Comparison of ENCODE assay signal across 8 cellular contexts in the genomic region with DNA sequence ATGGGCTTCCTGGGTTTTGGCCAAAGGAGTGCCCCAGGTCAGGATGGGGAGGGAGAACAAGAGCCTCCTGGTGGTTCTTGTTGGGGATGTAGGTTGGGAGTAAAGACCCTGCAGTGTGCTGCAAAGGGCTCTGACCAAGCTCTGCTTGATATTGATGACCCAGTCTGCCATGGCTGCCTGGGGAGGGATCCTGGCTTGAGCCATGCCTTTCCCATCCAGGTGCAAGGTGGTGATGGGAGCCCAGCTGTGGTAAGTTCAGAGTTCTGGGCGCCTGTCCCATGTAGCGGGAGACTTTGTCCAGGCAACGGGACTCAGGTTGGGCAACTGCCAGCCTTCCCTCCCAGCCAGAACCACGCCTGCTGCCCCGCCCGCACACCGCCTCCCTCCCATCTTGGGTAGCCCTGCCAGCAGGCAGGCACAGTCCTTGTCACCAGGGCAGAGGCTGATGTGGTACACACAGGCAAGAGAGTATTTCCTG. TPM values are rescaled to one million over a fixed set of nuclear protein-coding genes. Genes with fewer than 3 reads are reported as not detected.
DNase-seq lines count a peak whose midpoint lies in the region; ATAC-seq lines count a peak whose summit lies in the region.

No MANE protein-coding gene starts in this region.

- POLR2A ChIA-PET in naive thymus-derived CD8-positive, alpha-beta T cell (lab: Charles Lee) = interaction anchor here (0.7 to 5.6 kb wide), 8 partner anchors 9 to 103 kb away, joined by 3 to 82 read pairs (median 4); a partner anchor contains a TSS

- peak overlapping the region; percentile 91 for H3K4me3 Mint-ChIP-seq in T-helper 1 cell treated with Interleukin-12 subunit alpha and Interleukin-12 subunit beta and Interleukin-4 antibody, amounts not matched to agents 30 μg/mL and 1 μg/mL, for 36 hours
- H3K4me3 Mint-ChIP-seq in naive thymus-derived CD8-positive, alpha-beta T cell = peak overlapping the region; percentile 94 to 99 (median 98)

- peak overlapping the region; percentile 86 to 96 for H3K27ac ChIP-seq in esophagus (ENCODE audit: low read depth in 2 of 2, low read length in 1 of 2)

- peaks cover 0 to 4% of the 10 kb centered on the region in 2 donors for H3K36me3 ChIP-seq in esophagus (ENCODE audit: control insufficient read depth in 2 of 2, insufficient read depth in 2 of 2, low read length in 1 of 2)

- H3K4me1 ChIP-seq in esophagus (ENCODE audit: control insufficient read depth in 2 of 2, insufficient read depth in 2 of 2, low read length in 1 of 2) = peaks cover 20 to 43% of the 10 kb centered on the region in 2 donors

- H3K9me3 Mint-ChIP-seq in T-helper 1 cell treated with Interleukin-12 subunit alpha and Interleukin-12 subunit beta and Interleukin-4 antibody, amounts not matched to agents 30 μg/mL and 1 μg/mL, for 36 hours = no peaks in the 10 kb centered on the region
- H3K9me3 Mint-ChIP-seq in naive thymus-derived CD8-positive, alpha-beta T cell = no peaks in the 10 kb centered on the region

- H3K4me3 ChIP-seq in esophagus (ENCODE audit: low read depth in 1 of 2, low read length in 2 of 2) = peak overlapping the region; percentile 75 to 77

- H3K27me3 ChIP-seq in esophagus (ENCODE audit: control insufficient read depth in 1 of 2, insufficient read depth in 2 of 2, low read length in 2 of 2) = no peaks in the 10 kb centered on the region

- peak overlapping the region; percentile 82 for H3K27ac Mint-ChIP-seq in T-helper 1 cell treated with Interleukin-12 subunit alpha and Interleukin-12 subunit beta and Interleukin-4 antibody, amounts not matched to agents 30 μg/mL and 1 μg/mL, for 36 hours
- peak overlapping the region; percentile 93 to 98 (median 96) for H3K27ac Mint-ChIP-seq in naive thymus-derived CD8-positive, alpha-beta T cell

- peaks cover 45% of the 10 kb centered on the region for H3K4me1 Mint-ChIP-seq in T-helper 1 cell treated with Interleukin-12 subunit alpha and Interleukin-12 subunit beta and Interleukin-4 antibody, amounts not matched to agents 30 μg/mL and 1 μg/mL, for 36 hours (ENCODE audit: low read depth)
- peaks cover 27 to 69% (median 65%) of the 10 kb centered on the region in 4 donors for H3K4me1 Mint-ChIP-seq in naive thymus-derived CD8-positive, alpha-beta T cell

- DNase-seq in H4 (ENCODE audit: low spot score) = peak; percentile 74
- no peak for DNase-seq in naive thymus-derived CD8-positive, alpha-beta T cell
- no peak for DNase-seq in NCI-H2029 (lab: John Stamatoyannopoulos, UW)
- DNase-seq in NCI-H1436 treated with DMSO at 0.1 percent for 48 hours (lab: John Stamatoyannopoulos, UW) = no peak
- DNase-seq in NCI-H1436 (lab: John Stamatoyannopoulos, UW) = no peak

- 6 to 16% methylated on average over 7 of the region's 7 CpGs for WGBS in esophagus, 2 donors

- no peaks in the 10 kb centered on the region for H3K9me3 ChIP-seq in esophagus (ENCODE audit: control insufficient read depth in 2 of 2, insufficient read depth in 1 of 2, low read depth in 1 of 2, low read length in 1 of 2)

- no peak for ATAC-seq in naive thymus-derived CD8-positive, alpha-beta T cell
- ATAC-seq in GM21447 (IDR thresholded peaks at IDR 0.05; ENCODE audit: unreplicated experiment) = no peak

- H3K36me3 Mint-ChIP-seq in T-helper 1 cell treated with Interleukin-12 subunit alpha and Interleukin-12 subunit beta and Interleukin-4 antibody, amounts not matched to agents 30 μg/mL and 1 μg/mL, for 36 hours (ENCODE audit: low read depth) = peaks cover 25% of the 10 kb centered on the region
- peaks cover 0 to 14% (median 2%) of the 10 kb centered on the region in 3 donors for H3K36me3 Mint-ChIP-seq in naive thymus-derived CD8-positive, alpha-beta T cell

- H3K27me3 Mint-ChIP-seq in T-helper 1 cell treated with Interleukin-12 subunit alpha and Interleukin-12 subunit beta and Interleukin-4 antibody, amounts not matched to agents 30 μg/mL and 1 μg/mL, for 36 hours (ENCODE audit: low read depth) = no peaks in the 10 kb centered on the region
- H3K27me3 Mint-ChIP-seq in naive thymus-derived CD8-positive, alpha-beta T cell = no peaks in the 10 kb centered on the region

RNA-seq across cellular contexts. Expression of a gene that starts 2.6 kb away (rescaled TPM):
- total RNA-seq in H4 (2014; rRNA removed; shearing (Covaris generic)) = 127 and 141 TPM in 2 replicates
- polyA plus RNA-seq in esophagus = 10 to 100 TPM; 52.2 to 61.8 TPM
- 100 to 1,000 TPM; 253 to 258 TPM for total RNA-seq in naive thymus-derived CD8-positive, alpha-beta T cell
- 100 to 1,000 TPM; 405 to 534 (median 417) TPM for polyA plus RNA-seq in naive thymus-derived CD8-positive, alpha-beta T cell

RNA-seq across cellular contexts. Expression of a gene that starts 30.4 kb away (rescaled TPM):
- total RNA-seq in H4 (2014; rRNA removed; shearing (Covaris generic)) = 5.9 and 8.9 TPM in 2 replicates
- polyA plus RNA-seq in esophagus = 1 to 10 TPM; 5.2 to 7.8 TPM
- total RNA-seq in naive thymus-derived CD8-positive, alpha-beta T cell = 1 to 10 TPM; 1.0 to 1.1 TPM
- polyA plus RNA-seq in naive thymus-derived CD8-positive, alpha-beta T cell = under 1 TPM in 1 of 3 donors, not detected in 2; 0.09 TPM

RNA-seq across cellular contexts. Expression of a gene that starts 33.5 kb away (rescaled TPM):
- total RNA-seq in H4 (2014; rRNA removed; shearing (Covaris generic)) = not detected in 2 replicates
- polyA plus RNA-seq in esophagus = under 1 TPM; 0.08 to 0.11 TPM
- total RNA-seq in naive thymus-derived CD8-positive, alpha-beta T cell = not detected
- polyA plus RNA-seq in naive thymus-derived CD8-positive, alpha-beta T cell = not detected

RNA-seq across cellular contexts. Expression of a gene that starts 40.3 kb away (rescaled TPM):
- total RNA-seq in H4 (2014; rRNA removed; shearing (Covaris generic)) = not detected in 2 replicates
- polyA plus RNA-seq in esophagus = under 1 TPM; 0.07 to 0.16 TPM
- total RNA-seq in naive thymus-derived CD8-positive, alpha-beta T cell = not detected
- polyA plus RNA-seq in naive thymus-derived CD8-positive, alpha-beta T cell = under 1 TPM in 2 of 3 donors, not detected in 1; 0.15 to 0.21 TPM

RNA-seq across cellular contexts. Expression of a gene that starts 47.2 kb away (rescaled TPM):
- total RNA-seq in H4 (2014; rRNA removed; shearing (Covaris generic)) = not detected in 2 replicates
- polyA plus RNA-seq in esophagus = under 1 TPM; 0.02 to 0.07 TPM
- not detected for total RNA-seq in naive thymus-derived CD8-positive, alpha-beta T cell
- polyA plus RNA-seq in naive thymus-derived CD8-positive, alpha-beta T cell = not detected
